ENCODE assay signal across 1 cellular context in genomic region chr5:177311723-177312648, GRCh38.
TF ChIP-seq lines count a peak whose summit lies in the region.

Gene MXD3 (minus strand): TSS chr5:177311898. CDS start chr5:177311830, 68 bp downstream.

TF ChIP-seq in K562, 482 proteins besides CTCF, POLR2A, EP300 and RAD21 (continued from another document and continues in another):
- TF ChIP-seq PKNOX1 (IDR thresholded peaks at IDR 0.05) = peak; percentile 46
- no peak; the same call in 1 of the 2 replicates for TF ChIP-seq MYNN (IDR thresholded peaks at IDR 0.05)
- TF ChIP-seq MYNN (CRISPR knock-in tag; IDR thresholded peaks at IDR 0.05) = no peak
- TF ChIP-seq RFX7 (CRISPR knock-in tag; IDR thresholded peaks at IDR 0.05) = no peak
- TF ChIP-seq ZNF212 (CRISPR knock-in tag; IDR thresholded peaks at IDR 0.05) = no peak
- peak; percentile 14; the same call in 1 of the 2 replicates for TF ChIP-seq ZNF282 (CRISPR knock-in tag; IDR thresholded peaks at IDR 0.05)
- no peak for TF ChIP-seq ZNF146 (CRISPR knock-in tag; IDR thresholded peaks at IDR 0.05; ENCODE audit: unreplicated experiment)
- peak; percentile 74; the same call in 1 of the 2 replicates for TF ChIP-seq PHF8 (IDR thresholded peaks at IDR 0.05; ENCODE audit: borderline replicate concordance, low read length)
- TF ChIP-seq ZC3H8 (IDR thresholded peaks at IDR 0.05) = no peak
- no peak for TF ChIP-seq HMBOX1 (IDR thresholded peaks at IDR 0.05)
- no peak for TF ChIP-seq SP2 (IDR thresholded peaks at IDR 0.05; ENCODE audit: extremely low read depth, low read depth, low read length, poor library complexity, severe bottlenecking)
- TF ChIP-seq IRF9 (tag; IDR thresholded peaks at IDR 0.05) = no peak
- TF ChIP-seq MITF (IDR thresholded peaks at IDR 0.05) = no peak
- TF ChIP-seq ZNF561 (CRISPR knock-in tag; conservative IDR thresholded peaks at IDR 0.05) = no peak
- TF ChIP-seq POLR3A (IDR thresholded peaks at IDR 0.05; ENCODE audit: borderline replicate concordance, extremely low read depth, insufficient read depth, insufficient read length) = no peak
- TF ChIP-seq SLC30A9 (CRISPR knock-in tag; IDR thresholded peaks at IDR 0.05) = no peak
- peak in 1 of 2 experiments; percentile 50; a peak in 1 of 4 replicates for TF ChIP-seq SRF (CRISPR knock-in tag; IDR thresholded peaks at IDR 0.05)
- no peak for TF ChIP-seq DMBX1 (CRISPR knock-in tag; IDR thresholded peaks at IDR 0.05; ENCODE audit: borderline replicate concordance)
- no peak for TF ChIP-seq ZNF133 (CRISPR knock-in tag; IDR thresholded peaks at IDR 0.05)
- TF ChIP-seq ZNF511 (CRISPR knock-in tag; IDR thresholded peaks at IDR 0.05) = peak; percentile 60; the same call in 1 of the 2 replicates
- TF ChIP-seq POU5F1 (IDR thresholded peaks at IDR 0.05; ENCODE audit: borderline replicate concordance, low read depth, low read length, partially characterized antibody) = no peak
- no peak for TF ChIP-seq CREBBP (IDR thresholded peaks at IDR 0.05; ENCODE audit: low read depth, low read length)
- no peak for TF ChIP-seq SMARCE1 (IDR thresholded peaks at IDR 0.05)
- no peak; the same call in 1 of the 2 replicates for TF ChIP-seq TOE1 (IDR thresholded peaks at IDR 0.05; ENCODE audit: borderline replicate concordance)
- no peak for TF ChIP-seq TOE1 (CRISPR knock-in tag; IDR thresholded peaks at IDR 0.05; ENCODE audit: borderline replicate concordance, low read depth)
- no peak for TF ChIP-seq ZNF696 (CRISPR knock-in tag; conservative IDR thresholded peaks at IDR 0.05)
- TF ChIP-seq WHSC1 (IDR thresholded peaks at IDR 0.05; ENCODE audit: low read length) = no peak
- TF ChIP-seq ZBTB8A (IDR thresholded peaks at IDR 0.05; ENCODE audit: partially characterized antibody) = no peak
- TF ChIP-seq ETS1 (conservative IDR thresholded peaks at IDR 0.05; ENCODE audit: control insufficient read depth, low read depth, low read length) = peak; percentile 64; the same call in 1 of the 2 replicates
- TF ChIP-seq SIN3A (IDR thresholded peaks at IDR 0.05; ENCODE audit: borderline replicate concordance in 2 of 2, control insufficient read depth in 1 of 2, low read depth in 2 of 2, low read length in 2 of 2) = peak; percentile 94 to 95
- TF ChIP-seq CEBPZ (IDR thresholded peaks at IDR 0.05; ENCODE audit: borderline replicate concordance, low read depth, low read length) = no peak
- peak; percentile 43 for TF ChIP-seq TAF1 (IDR thresholded peaks at IDR 0.05; ENCODE audit: control insufficient read depth, extremely low read depth, insufficient read depth, low read length, severe bottlenecking)
- TF ChIP-seq ZNF354B (CRISPR knock-in tag; IDR thresholded peaks at IDR 0.05) = no peak
- no peak; the same call in 1 of the 2 replicates for TF ChIP-seq NFIC (IDR thresholded peaks at IDR 0.05)
- TF ChIP-seq MCM3 (IDR thresholded peaks at IDR 0.05) = no peak
- no peak for TF ChIP-seq ZNF124 (CRISPR knock-in tag; IDR thresholded peaks at IDR 0.05)
- no peak for TF ChIP-seq HNRNPK (IDR thresholded peaks at IDR 0.05; ENCODE audit: low read depth, low read length, poor library complexity, severe bottlenecking)
- no peak for TF ChIP-seq MAFF (IDR thresholded peaks at IDR 0.05; ENCODE audit: low read length)
- no peak for TF ChIP-seq HBP1 (CRISPR knock-in tag; IDR thresholded peaks at IDR 0.05)
- TF ChIP-seq ZNF318 (IDR thresholded peaks at IDR 0.05; ENCODE audit: borderline replicate concordance in 1 of 2, low read depth in 1 of 2) = no peak
- TF ChIP-seq ATF1 (CRISPR knock-in tag; IDR thresholded peaks at IDR 0.05) = no peak
- peak; percentile 79 for TF ChIP-seq ATF1 (tag; IDR thresholded peaks at IDR 0.05)
- TF ChIP-seq OTX1 (CRISPR knock-in tag; IDR thresholded peaks at IDR 0.05) = no peak
- no peak for TF ChIP-seq NELFE (IDR thresholded peaks at IDR 0.05; ENCODE audit: insufficient read depth, insufficient read length)
- no peak for TF ChIP-seq ZFPM2 (CRISPR knock-in tag; IDR thresholded peaks at IDR 0.05)
- no peak for TF ChIP-seq ZBTB17 (CRISPR knock-in tag; IDR thresholded peaks at IDR 0.05)
